14 cellular contexts compared by ENCODE assay signal in the genomic region with DNA sequence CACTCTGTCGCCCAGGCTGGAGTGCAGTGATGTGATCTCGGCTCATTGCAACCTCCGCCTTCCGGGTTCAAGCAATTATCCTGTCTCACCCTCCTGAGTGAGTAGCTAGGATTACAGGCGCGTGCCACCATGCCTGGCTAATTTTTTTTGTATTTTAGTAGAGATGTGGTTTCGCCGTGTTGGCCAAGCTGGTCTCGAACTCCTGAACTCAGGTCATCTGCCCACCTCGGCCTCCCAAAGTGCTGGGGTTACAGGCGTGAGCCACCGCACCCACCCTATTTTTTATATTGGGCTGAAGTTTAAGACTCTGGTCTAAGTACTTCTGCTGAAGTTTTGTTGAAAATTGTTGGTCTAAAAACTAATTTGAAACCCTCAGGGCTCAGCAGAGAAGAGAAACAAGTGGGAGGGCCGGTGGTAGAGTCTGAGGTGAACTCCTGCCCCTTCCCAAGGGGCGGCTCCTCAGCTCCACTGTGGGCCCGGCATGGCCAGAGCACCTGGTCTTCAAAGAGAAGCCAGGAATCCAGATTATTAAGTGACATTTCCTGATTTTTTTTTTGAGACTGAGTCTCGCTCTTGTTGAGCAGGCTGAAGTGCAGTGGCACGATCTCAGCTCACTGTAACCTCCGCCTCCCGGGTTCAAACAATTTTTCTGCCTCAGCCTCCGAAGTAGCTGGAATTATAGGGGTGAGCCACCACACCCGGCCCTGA. TPM values are rescaled to one million over a fixed set of nuclear protein-coding genes. Genes with fewer than 3 reads are reported as not detected.
DNase-seq lines count a peak whose midpoint lies in the region; ATAC-seq and TF ChIP-seq lines count a peak whose summit lies in the region.
"Had no signal": no experiment of that assay in that cellular context is flagged by ENCODE, and none has a peak within 500 bp of the region (broad histone marks: within the 10 kb centered on the region; RNA-seq: fewer than 3 reads in every experiment).

No MANE protein-coding gene starts in this region.

- H3K9me3 Mint-ChIP-seq in activated CD8-positive, alpha-beta T cell treated with anti-CD3 and anti-CD28 coated beads for 36 hours, result peaks cover 1% of the 10 kb centered on the region

- H3K27me3 ChIP-seq in BLaER1 treated with 17β-estradiol and CSF1 and Interleukin-3, amounts not matched to agents 10 nM and 100 nM, result no peaks in the 10 kb centered on the region; a peak in 1 of 22 replicates
- H3K27me3 ChIP-seq in left ventricle myocardium inferior (ENCODE audit: low read depth), result no peaks in the 10 kb centered on the region
- H3K27me3 ChIP-seq: suprapubic skin had no signal

- H3K4me2 ChIP-seq in BLaER1 treated with 17β-estradiol and CSF1 and Interleukin-3, amounts not matched to agents 10 nM and 100 nM, result peak overlapping the region; percentile 80 to 99 (median 85); a peak in 21 of 22 replicates

- no peak for TF ChIP-seq CTCF in activated CD8-positive, alpha-beta T cell treated with anti-CD3 and anti-CD28 coated beads for 36 hours (IDR thresholded peaks at IDR 0.05)
- TF ChIP-seq CTCF in left ventricle myocardium inferior (IDR thresholded peaks at IDR 0.05; ENCODE audit: borderline replicate concordance), result no peak

- no peaks in the 10 kb centered on the region; a peak in 2 of 22 replicates for H4K20me1 ChIP-seq in BLaER1 treated with 17β-estradiol and CSF1 and Interleukin-3, amounts not matched to agents 10 nM and 100 nM

- H3K36me3 ChIP-seq in BLaER1 treated with 17β-estradiol and CSF1 and Interleukin-3, amounts not matched to agents 10 nM and 100 nM, result 0 out of 22 replicates have a peak, but pooled peaks cover 0 to under 1% (median 0%) of the 10 kb centered on the region in 11 experiments
- peaks cover 17% of the 10 kb centered on the region for H3K36me3 ChIP-seq in left ventricle myocardium inferior
- H3K36me3 ChIP-seq: neutrophil, suprapubic skin had no signal

- H3K27me3 Mint-ChIP-seq in activated CD8-positive, alpha-beta T cell treated with anti-CD3 and anti-CD28 coated beads for 36 hours, result no peaks in the 10 kb centered on the region

- H3K4me1 Mint-ChIP-seq in activated CD8-positive, alpha-beta T cell treated with anti-CD3 and anti-CD28 coated beads for 36 hours (ENCODE audit: low read depth), result peaks cover 19% of the 10 kb centered on the region

- CTCF ChIA-PET in activated CD8-positive, alpha-beta T cell treated with anti-CD3 and anti-CD28 coated beads for 36 hours (lab: Charles Lee), result interaction anchor here (0.7 to 4.4 kb wide), 8 partner anchors 11 to 392 kb away, joined by 3 to 23 read pairs (median 3); no protein-coding TSS in a partner anchor

- H3K4me3 Mint-ChIP-seq in activated CD8-positive, alpha-beta T cell treated with anti-CD3 and anti-CD28 coated beads for 36 hours, result no peak overlapping the region

- intact Hi-C loops in activated CD8-positive, alpha-beta T cell treated with anti-CD3 and anti-CD28 coated beads for 36 hours (cut with micrococcal nuclease), result loop anchor here (10.0 kb wide), 1 partner anchor 401 kb away; the partner anchor contains the start of gene WNT7A
- intact Hi-C loops in left ventricle myocardium inferior (cut with micrococcal nuclease) (no loop called here), posterior vena cava (cut with DNase I) (no loop called here)

- ATAC-seq in activated CD8-positive, alpha-beta T cell treated with anti-CD3 and anti-CD28 coated beads for 36 hours, result no peak
- no peak for ATAC-seq in HG02852 (IDR thresholded peaks at IDR 0.05; ENCODE audit: unreplicated experiment)
- no peak for ATAC-seq in HG02981 (IDR thresholded peaks at IDR 0.05; ENCODE audit: unreplicated experiment)
- no peak for ATAC-seq in GM21576 (IDR thresholded peaks at IDR 0.05; ENCODE audit: unreplicated experiment)

- peak overlapping the region in 3 of 11 experiments; percentile 37 to 59 (median 53); a peak in 4 of 22 replicates for H3K27ac ChIP-seq in BLaER1 treated with 17β-estradiol and CSF1 and Interleukin-3, amounts not matched to agents 10 nM and 100 nM
- peak overlapping the region; percentile 89 for H3K27ac ChIP-seq in left ventricle myocardium inferior (replicated peaks)
- H3K27ac ChIP-seq: KMS-11, neutrophil, suprapubic skin had no signal

- H3K9ac ChIP-seq in BLaER1 treated with 17β-estradiol and CSF1 and Interleukin-3, amounts not matched to agents 10 nM and 100 nM, result peak overlapping the region in 5 of 11 experiments; percentile 33 to 53 (median 43); a peak in 8 of 22 replicates

- POLR2A ChIA-PET in activated CD8-positive, alpha-beta T cell treated with anti-CD3 and anti-CD28 coated beads for 36 hours (lab: Charles Lee), result no interaction called here

- peaks cover 0 to 1% (median 0%) of the 10 kb centered on the region in 11 experiments; a peak in 3 of 22 replicates for H3K9me3 ChIP-seq in BLaER1 treated with 17β-estradiol and CSF1 and Interleukin-3, amounts not matched to agents 10 nM and 100 nM (replicated peaks in 1 of 11)
- peaks cover 3% of the 10 kb centered on the region for H3K9me3 ChIP-seq in left ventricle myocardium inferior (replicated peaks)
- H3K9me3 ChIP-seq: neutrophil, suprapubic skin had no signal

- H3K36me3 Mint-ChIP-seq in activated CD8-positive, alpha-beta T cell treated with anti-CD3 and anti-CD28 coated beads for 36 hours (ENCODE audit: low read depth), result no peaks in the 10 kb centered on the region

- peak overlapping the region; percentile 26 for H3K27ac Mint-ChIP-seq in activated CD8-positive, alpha-beta T cell treated with anti-CD3 and anti-CD28 coated beads for 36 hours

- no peak for DNase-seq in activated CD8-positive, alpha-beta T cell treated with anti-CD3 and anti-CD28 coated beads for 36 hours
- DNase-seq in left ventricle myocardium inferior (peak; percentile 6), posterior vena cava (ENCODE audit: low spot score) (peak; percentile 54), COLO668 (lab: John Stamatoyannopoulos, UW; ENCODE audit: unreplicated experiment) (no peak)
- DNase-seq: activated CD4-positive, alpha-beta T cell treated with anti-CD3 and anti-CD28 coated beads for 48 hours; GOT3; NCI-H524 had no signal

- H3K4me3 ChIP-seq in BLaER1 treated with 17β-estradiol and CSF1 and Interleukin-3, amounts not matched to agents 10 nM and 100 nM, result no peak overlapping the region
- H3K4me3 ChIP-seq in left ventricle myocardium inferior, result no peak overlapping the region
- H3K4me3 ChIP-seq: suprapubic skin had no signal

- H3K4me1 ChIP-seq in BLaER1 treated with 17β-estradiol and CSF1 and Interleukin-3, amounts not matched to agents 10 nM and 100 nM, result peaks cover 43 to 65% (median 61%) of the 10 kb centered on the region in 10 experiments
- H3K4me1 ChIP-seq in left ventricle myocardium inferior, result peaks cover 44% of the 10 kb centered on the region

RNA-seq across cellular contexts. Expression of gene HDAC11, which starts 4.0 kb away (rescaled TPM):
- 1 to 10 TPM; 1.8 to 2.0 TPM for total RNA-seq in activated CD8-positive, alpha-beta T cell treated with anti-CD3 and anti-CD28 coated beads for 36 hours
- 34.3 TPM for total RNA-seq in left ventricle myocardium inferior
- total RNA-seq in posterior vena cava, result 10 to 100 TPM; 12.9 to 15.3 TPM

Comparison
In these comparisons a context has a peak if more than half of its experiments do, and no peak if none do; other contexts are left out.
1. DNase-seq: peak in left ventricle myocardium inferior (single experiment) and posterior vena cava (single experiment); none in activated CD8-positive, alpha-beta T cell treated with anti-CD3 and anti-CD28 coated beads for 36 hours (single experiment) and COLO668 (single experiment).
2. RNA of gene HDAC11, which starts 4.0 kb away (total RNA-seq): 34.3 TPM in left ventricle myocardium inferior (single experiment) and 12.9 to 15.3 TPM in posterior vena cava; 1.8 to 2.0 TPM in activated CD8-positive, alpha-beta T cell treated with anti-CD3 and anti-CD28 coated beads for 36 hours; every median in the first group is over 4 times any median in the second.